Comparison of ENCODE assay signal across 8 cellular contexts in genomic region chr17:60135160-60135950, GRCh38. TPM values are rescaled to one million over a fixed set of nuclear protein-coding genes. Genes with fewer than 3 reads are reported as not detected.
DNase-seq lines count a peak whose midpoint lies in the region; ATAC-seq, FAIRE-seq and TF ChIP-seq lines count a peak whose summit lies in the region.

No MANE protein-coding gene starts in this region.

- peak; percentile 89 for ATAC-seq in GM21367 (IDR thresholded peaks at IDR 0.05; ENCODE audit: unreplicated experiment)
- ATAC-seq in stimulated activated naive CD8-positive, alpha-beta T cell treated with anti-CD3 and anti-CD28 coated beads, Interleukin-15, Interleukin-2, amounts not matched to agents 100 U/mL and 50 U/mL, for 24 hours: peak; percentile 94

- peak overlapping the region; percentile 84 for H3K4me3 ChIP-seq in HUES6 (ENCODE audit: low read depth, low read length)
- peak overlapping the region; percentile 81 for H3K4me3 ChIP-seq in fibroblast of pulmonary artery (replicated peaks; ENCODE audit: low read depth, low read length)

- no peaks in the 10 kb centered on the region for H3K9me3 Mint-ChIP-seq in nephron

- TF ChIP-seq CTCF in fibroblast of pulmonary artery (IDR thresholded peaks at IDR 0.05; ENCODE audit: low read length, missing control alignments) (no peak), nephron (IDR thresholded peaks at IDR 0.05; ENCODE audit: unreplicated experiment in 3 of 3) (no peak)

- peak overlapping the region; percentile 40 for H3K9ac ChIP-seq in HUES6 (ENCODE audit: low read length)

- H3K36me3 Mint-ChIP-seq in nephron (ENCODE audit: low read depth): peaks cover 9% of the 10 kb centered on the region

- no peak overlapping the region for H3K27ac ChIP-seq in HUES6 (ENCODE audit: low read depth, low read length)

- in situ Hi-C loops in Caki2 (cut with HindIII; ENCODE audit: low pct_unique_long_range_greater_than_20kb, low sequenced_read_pairs): loop anchor here (25.0 kb wide), 1 partner anchor 102 kb away; no protein-coding TSS in a partner anchor

- peaks cover 54% of the 10 kb centered on the region for H3K27me3 Mint-ChIP-seq in nephron (ENCODE audit: low read depth)

- FAIRE-seq in RCC 7860 (lab: Jason Lieb, UNC): no peak

- peaks cover 58% of the 10 kb centered on the region for H3K27me3 ChIP-seq in HUES6 (ENCODE audit: control insufficient read depth, insufficient read depth, low read length)

- DNase-seq in Caki2 (ENCODE audit: low read depth): peak; percentile 84
- DNase-seq in RCC 7860 (ENCODE audit: low spot score): peak; percentile 55
- DNase-seq in activated T-helper 9 cell treated with anti-CD3 and anti-CD28 coated beads, Interleukin-2, amount 50 U/mL, for 16 hours (ENCODE audit: low read depth): peak; percentile 76
- DNase-seq in fibroblast of pulmonary artery (ENCODE audit: low read depth): peak; percentile 92
- DNase-seq in stimulated activated naive CD8-positive, alpha-beta T cell treated with anti-CD3 and anti-CD28 coated beads, Interleukin-15, Interleukin-2, amounts not matched to agents 100 U/mL and 50 U/mL, for 24 hours: peak; percentile 80

- peak overlapping the region; percentile 15 to 79 (median 70) for H3K27ac Mint-ChIP-seq in nephron

- peaks cover 4% of the 10 kb centered on the region; the same call in 1 of the 2 replicates for H3K4me1 ChIP-seq in HUES6 (ENCODE audit: control insufficient read depth, insufficient read depth, low read length)

- H3K9me3 ChIP-seq in HUES6 (ENCODE audit: control insufficient read depth, insufficient read depth, low read depth, low read length): no peaks in the 10 kb centered on the region

- no peaks in the 10 kb centered on the region for H3K36me3 ChIP-seq in HUES6 (ENCODE audit: control insufficient read depth, insufficient read depth, low read length)

- H3K4me1 Mint-ChIP-seq in nephron: peaks cover 22% of the 10 kb centered on the region

- peak overlapping the region; percentile 91 to 97 (median 96) for H3K4me3 Mint-ChIP-seq in nephron

RNA-seq across cellular contexts. Expression of gene CA4, which starts 14.4 kb away (rescaled TPM):
- total RNA-seq in Caki2 (2014; rRNA removed; shearing (Covaris generic); ENCODE audit: low replicate concordance): not detected in 2 replicates

RNA-seq across cellular contexts. Expression of gene HEATR6, which starts 56.6 kb away (rescaled TPM):
- total RNA-seq in Caki2 (2014; rRNA removed; shearing (Covaris generic); ENCODE audit: low replicate concordance): 21.3 and 29.0 TPM in 2 replicates
